25 cellular contexts compared by ENCODE assay signal in the genomic region with DNA sequence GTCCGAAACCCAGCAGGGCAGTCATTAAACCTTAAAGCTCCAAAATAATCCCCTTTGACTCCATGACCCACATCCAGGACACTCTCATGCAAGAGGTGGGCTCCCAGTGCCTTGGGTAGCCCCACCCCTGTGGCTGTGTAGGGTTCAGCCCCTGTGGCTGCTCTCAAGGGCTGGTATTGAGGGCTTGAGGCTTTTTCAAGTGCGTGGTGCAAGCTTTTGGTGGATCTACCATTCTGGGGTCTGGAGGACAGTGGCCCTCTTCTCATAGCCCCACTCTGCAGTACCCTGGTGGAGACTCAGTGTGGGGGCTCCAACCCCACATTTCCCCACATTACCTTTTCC.
"Had no signal": no experiment of that assay in that cellular context is flagged by ENCODE, and none has a peak within 500 bp of the region (broad histone marks: within the 10 kb centered on the region; RNA-seq: fewer than 3 reads in every experiment).

No MANE protein-coding gene starts in this region.

- H3K27me3 Mint-ChIP-seq: activated CD4-positive, alpha-beta T cell treated with anti-CD3 and anti-CD28 coated beads for 36 hours; activated naive CD8-positive, alpha-beta T cell treated with anti-CD3 and anti-CD28 coated beads, Interleukin-2, amount 10 ng/mL, durations not matched to agents 7 days and 5 days had no signal

- H3K27ac ChIP-seq: breast epithelium, Peyer's patch, RWPE1, SJCRH30 had no signal

- H3K4me3 Mint-ChIP-seq: activated CD4-positive, alpha-beta T cell treated with anti-CD3 and anti-CD28 coated beads for 36 hours; activated CD8-positive, alpha-beta T cell treated with anti-CD3 and anti-CD28 coated beads, Interleukin-2, amount 10 ng/mL, durations not matched to agents 7 days and 5 days; activated naive CD8-positive, alpha-beta T cell treated with anti-CD3 and anti-CD28 coated beads, Interleukin-2, amount 10 ng/mL, durations not matched to agents 7 days and 5 days had no signal

- H3K4me1 ChIP-seq: breast epithelium, SJCRH30 had no signal

- H3K9me3 ChIP-seq: breast epithelium, Peyer's patch, SJCRH30 had no signal

- H3K27ac Mint-ChIP-seq: activated CD4-positive, alpha-beta T cell treated with anti-CD3 and anti-CD28 coated beads for 36 hours; activated CD8-positive, alpha-beta T cell treated with anti-CD3 and anti-CD28 coated beads, Interleukin-2, amount 10 ng/mL, durations not matched to agents 7 days and 5 days; activated naive CD8-positive, alpha-beta T cell treated with anti-CD3 and anti-CD28 coated beads, Interleukin-2, amount 10 ng/mL, durations not matched to agents 7 days and 5 days had no signal

- DNase-seq: activated CD4-positive, alpha-beta T cell treated with anti-CD3 and anti-CD28 coated beads for 36 hours; activated CD4-positive, alpha-beta T cell treated with anti-CD3 and anti-CD28 coated beads, Interleukin-2, amount 50 U/mL, for 4 hours; activated CD8-positive, alpha-beta memory T cell treated with anti-CD3 and anti-CD28 coated beads, Interleukin-2, amount 50 U/mL, for 48 hours; activated CD8-positive, alpha-beta T cell treated with anti-CD3 and anti-CD28 coated beads, Interleukin-2, amount 10 ng/mL, durations not matched to agents 7 days and 5 days; activated gamma-delta T cell; activated naive CD4-positive, alpha-beta T cell treated with anti-CD3 and anti-CD28 coated beads, Interleukin-2, amount 50 U/mL, for 16 hours; activated naive CD8-positive, alpha-beta T cell treated with anti-CD3 and anti-CD28 coated beads, Interleukin-2, amount 10 ng/mL, durations not matched to agents 7 days and 5 days; activated T-cell treated with anti-CD3 and anti-CD28 coated beads, Interleukin-2, amount 50 U/mL, for 1 hour; aorta; caudate nucleus; KG1; NCI-H1048; NCI-H146; NCI-H187 treated with DMSO at 0.1 percent for 48 hours; NCI-H2081 treated with DMSO at 0.1 percent for 48 hours; NCI-H446; NCI-H524; Peyer's patch; Right ventricle myocardium superior; SJCRH30; SW 1271; T-helper 9 cell had no signal

- ATAC-seq: activated CD4-positive, alpha-beta T cell treated with anti-CD3 and anti-CD28 coated beads for 36 hours; activated CD8-positive, alpha-beta T cell treated with anti-CD3 and anti-CD28 coated beads, Interleukin-2, amount 10 ng/mL, durations not matched to agents 7 days and 5 days; SK-N-SH treated with all-trans-retinoic acid at 6 μM for 48 hours had no signal

- H3K4me3 ChIP-seq: breast epithelium, Peyer's patch, SJCRH30 had no signal

- H3K27me3 ChIP-seq: breast epithelium, Peyer's patch, SJCRH30 had no signal

- H3K36me3 ChIP-seq: breast epithelium had no signal
